In the genomic region with DNA sequence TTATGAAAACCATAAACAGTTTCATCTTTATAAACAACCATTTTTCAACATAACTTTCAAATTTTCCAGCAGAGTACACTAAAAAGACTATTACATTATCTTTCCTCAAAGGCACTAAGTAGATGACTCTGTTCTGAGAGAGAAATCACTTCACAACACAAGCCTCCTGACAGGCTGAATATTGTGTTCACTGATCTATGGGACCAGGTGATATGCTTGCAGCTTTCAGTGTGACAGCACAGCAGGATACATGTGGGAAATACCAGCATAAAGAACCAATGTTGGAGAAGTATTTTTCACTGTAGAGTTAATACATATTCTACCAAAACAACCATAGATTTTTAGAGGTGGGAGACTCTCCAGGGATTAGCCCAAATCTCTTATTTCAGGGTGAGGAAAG, we compare ENCODE assay signal across 27 cellular contexts.
DNase-seq lines count a peak whose midpoint lies in the region; ATAC-seq, FAIRE-seq and TF ChIP-seq lines count a peak whose summit lies in the region.
"Had no signal": no experiment of that assay in that cellular context is flagged by ENCODE, and none has a peak within 500 bp of the region (broad histone marks: within the 10 kb centered on the region; RNA-seq: fewer than 3 reads in every experiment).

No MANE protein-coding gene starts in this region.

- no peaks in the 10 kb centered on the region for H4K20me1 ChIP-seq in K562 (replicated peaks; ENCODE audit: control insufficient read depth, insufficient read depth, low read length)
- H4K20me1 ChIP-seq in OCI-LY7 (ENCODE audit: insufficient read depth, low read length), result no peaks in the 10 kb centered on the region

- TF ChIP-seq CTCF in CD8-positive, alpha-beta T cell (IDR thresholded peaks at IDR 0.05), result no peak
- TF ChIP-seq CTCF in K562 (IDR thresholded peaks at IDR 0.05 in 2 of 3, conservative IDR thresholded peaks at IDR 0.05 in 1 of 3; ENCODE audit: insufficient read depth in 2 of 3, low read depth in 1 of 3, low read length in 3 of 3) (no peak), OCI-LY7 (conservative IDR thresholded peaks at IDR 0.05; ENCODE audit: low read length) (no peak)

- H3K4me1 Mint-ChIP-seq in activated CD4-positive, alpha-beta T cell treated with anti-CD3 and anti-CD28 coated beads, Interleukin-2, amount 10 ng/mL, durations not matched to agents 24 days and 14 days, result peaks cover 12% of the 10 kb centered on the region
- H3K4me1 Mint-ChIP-seq in CD8-positive, alpha-beta T cell (ENCODE audit: low read depth), result peaks cover 24% of the 10 kb centered on the region
- peaks cover 7 to 32% (median 25%) of the 10 kb centered on the region in 4 donors for H3K4me1 Mint-ChIP-seq in naive thymus-derived CD8-positive, alpha-beta T cell
- H3K4me1 Mint-ChIP-seq in activated CD4-positive, alpha-beta memory T cell treated with anti-CD3 and anti-CD28 coated beads for 36 hours (ENCODE audit: low read depth), result peaks cover 21% of the 10 kb centered on the region
- H3K4me1 Mint-ChIP-seq: nephron had no signal

- no peak for DNase-seq in activated CD4-positive, alpha-beta T cell treated with anti-CD3 and anti-CD28 coated beads, Interleukin-2, amount 10 ng/mL, durations not matched to agents 24 days and 14 days
- DNase-seq in activated CD4-positive, alpha-beta T cell treated with anti-CD3 and anti-CD28 coated beads, Interleukin-2, amount 50 U/mL, for 1 hour, result no peak
- DNase-seq in CD8-positive, alpha-beta T cell, result no peak
- DNase-seq in K562 (ENCODE audit: extremely low read depth in 1 of 4, low spot score in 3 of 4) (no peak), OCI-LY7 (ENCODE audit: low spot score) (no peak)
- DNase-seq in naive thymus-derived CD8-positive, alpha-beta T cell, result no peak
- DNase-seq in stimulated activated CD4-positive, alpha-beta T cell treated with anti-CD3 and anti-CD28 coated beads, Interleukin-4, amount 100 ng/mL, for 24 hours, result no peak
- DNase-seq in activated CD4-positive, alpha-beta memory T cell treated with anti-CD3 and anti-CD28 coated beads for 36 hours, result no peak
- DNase-seq: activated T-cell treated with anti-CD3 and anti-CD28 coated beads, Interleukin-2, amount 50 U/mL, for 1 hour; adrenal gland; DMS 273 treated with DMSO at 0.1 percent for 48 hours; dorsolateral prefrontal cortex; esophagus squamous epithelium; foreskin keratinocyte; IMR-90; lower lobe of right lung; NCI-H1092; NCI-H1694; NK-92 treated with Interleukin-12 subunit alpha and Interleukin-12 subunit beta, amount 100 ng/mL, for 24 hours; SHP77 had no signal

- H3K9me3 ChIP-seq in CD8-positive, alpha-beta T cell (ENCODE audit: low read length), result no peaks in the 10 kb centered on the region
- H3K9me3 ChIP-seq in K562 (replicated peaks; ENCODE audit: control insufficient read depth, insufficient read depth, low read depth, low read length), result no peaks in the 10 kb centered on the region
- H3K9me3 ChIP-seq in OCI-LY7 (ENCODE audit: low read length), result no peaks in the 10 kb centered on the region
- H3K9me3 ChIP-seq: adrenal gland, esophagus squamous epithelium, lower lobe of right lung, thoracic aorta had no signal

- H3K4me3 Mint-ChIP-seq in activated CD4-positive, alpha-beta T cell treated with anti-CD3 and anti-CD28 coated beads, Interleukin-2, amount 10 ng/mL, durations not matched to agents 24 days and 14 days, result no peak overlapping the region
- no peak overlapping the region for H3K4me3 Mint-ChIP-seq in CD8-positive, alpha-beta T cell
- H3K4me3 Mint-ChIP-seq in naive thymus-derived CD8-positive, alpha-beta T cell, result peak overlapping the region in 2 of 10 donors; percentile 2 to 12
- H3K4me3 Mint-ChIP-seq in activated CD4-positive, alpha-beta memory T cell treated with anti-CD3 and anti-CD28 coated beads for 36 hours, result no peak overlapping the region
- H3K4me3 Mint-ChIP-seq: nephron; stimulated activated naive CD8-positive, alpha-beta T cell treated with anti-CD3 and anti-CD28 coated beads, Interleukin-15, Interleukin-2, amounts not matched to agents 100 ng/mL and 50 ng/mL, for 24 hours had no signal

- no peak for TF ChIP-seq RAD21 in K562 (CRISPR knock-in tag; conservative IDR thresholded peaks at IDR 0.05 in 1 of 2, IDR thresholded peaks at IDR 0.05 in 1 of 2)

- H3K79me2 ChIP-seq in K562 (ENCODE audit: control insufficient read depth, insufficient read depth, low read length) (no peaks in the 10 kb centered on the region), OCI-LY7 (ENCODE audit: insufficient read depth, low read depth, low read length) (no peaks in the 10 kb centered on the region)

- no peak for FAIRE-seq in K562 (lab: Jason Lieb, UNC)
- FAIRE-seq: A204.1, endometrium, urothelium cell line had no signal

- TF ChIP-seq EP300 in K562 (IDR thresholded peaks at IDR 0.05; ENCODE audit: low read length), result no peak

- H3K9me1 ChIP-seq in K562 (ENCODE audit: control insufficient read depth, insufficient read depth, low read length), result no peaks in the 10 kb centered on the region

- POLR2A ChIA-PET in CD8-positive, alpha-beta T cell (lab: Charles Lee), result no interaction called here
- POLR2A ChIA-PET in K562 (lab: Yijun Ruan, JAX) (no interaction called here), OCI-LY7 (lab: Charles Lee) (interaction anchor here (1.1 kb wide), 1 partner anchor 23 kb away, joined by 3 read pairs; no protein-coding TSS in a partner anchor)
- POLR2A ChIA-PET in naive thymus-derived CD8-positive, alpha-beta T cell (lab: Charles Lee), result no interaction called here
- POLR2A ChIA-PET in activated CD4-positive, alpha-beta memory T cell treated with anti-CD3 and anti-CD28 coated beads for 36 hours (lab: Charles Lee), result no interaction called here

- peaks cover 20% of the 10 kb centered on the region for H3K4me1 ChIP-seq in CD8-positive, alpha-beta T cell (ENCODE audit: insufficient read depth, low read length)
- H3K4me1 ChIP-seq in K562 (replicated peaks in 1 of 2; ENCODE audit: control insufficient read depth in 2 of 2, insufficient read depth in 2 of 2, low read length in 2 of 2) (no peaks in the 10 kb centered on the region), OCI-LY7 (ENCODE audit: insufficient read depth, low read length, poor library complexity, severe bottlenecking) (peaks cover 45% of the 10 kb centered on the region)
- H3K4me1 ChIP-seq: esophagus squamous epithelium, foreskin keratinocyte had no signal

- intact Hi-C loops in activated CD4-positive, alpha-beta T cell treated with anti-CD3 and anti-CD28 coated beads, Interleukin-2, amount 10 ng/mL, durations not matched to agents 24 days and 14 days (cut with micrococcal nuclease), result no loop called here
- intact Hi-C loops in CD8-positive, alpha-beta T cell (cut with DNase I, micrococcal nuclease), result loop anchor here (5.0 to 10.0 kb wide), 3 partner anchors 211 to 941 kb away; partner anchors contain the start of gene PLCL2 (in 1 of the 2)
- intact Hi-C loops in K562 (cut with micrococcal nuclease), result no loop called here
- intact Hi-C loops in OCI-LY7 (cut with micrococcal nuclease; ENCODE audit: unreplicated experiment), result no loop called here
- intact Hi-C loops in activated CD4-positive, alpha-beta memory T cell treated with anti-CD3 and anti-CD28 coated beads for 36 hours (cut with micrococcal nuclease), result loop anchor here (10.0 kb wide), 1 partner anchor 951 kb away; no protein-coding TSS in a partner anchor

- TF ChIP-seq POLR2A in K562 (conservative IDR thresholded peaks at IDR 0.05), result no peak

- in situ Hi-C loops in K562 (cut with MboI), result loop anchor here (10.0 kb wide), 1 partner anchor 631 kb away; the partner anchor contains the start of gene DAZL

- no peaks in the 10 kb centered on the region for H3K36me3 Mint-ChIP-seq in activated CD4-positive, alpha-beta T cell treated with anti-CD3 and anti-CD28 coated beads, Interleukin-2, amount 10 ng/mL, durations not matched to agents 24 days and 14 days (ENCODE audit: low read depth)
- peaks cover 4% of the 10 kb centered on the region for H3K36me3 Mint-ChIP-seq in CD8-positive, alpha-beta T cell
- no peaks in the 10 kb centered on the region for H3K36me3 Mint-ChIP-seq in naive thymus-derived CD8-positive, alpha-beta T cell
- peaks cover 2% of the 10 kb centered on the region for H3K36me3 Mint-ChIP-seq in activated CD4-positive, alpha-beta memory T cell treated with anti-CD3 and anti-CD28 coated beads for 36 hours

- peak overlapping the region; percentile 11 for H3K27ac Mint-ChIP-seq in activated CD4-positive, alpha-beta T cell treated with anti-CD3 and anti-CD28 coated beads, Interleukin-2, amount 10 ng/mL, durations not matched to agents 24 days and 14 days
- H3K27ac Mint-ChIP-seq in CD8-positive, alpha-beta T cell, result peak overlapping the region; percentile 25
- H3K27ac Mint-ChIP-seq in naive thymus-derived CD8-positive, alpha-beta T cell, result peak overlapping the region in 9 of 10 donors; percentile 4 to 79 (median 41)
- H3K27ac Mint-ChIP-seq in activated CD4-positive, alpha-beta memory T cell treated with anti-CD3 and anti-CD28 coated beads for 36 hours, result no peak overlapping the region
- H3K27ac Mint-ChIP-seq: nephron; stimulated activated naive CD8-positive, alpha-beta T cell treated with anti-CD3 and anti-CD28 coated beads, Interleukin-15, Interleukin-2, amounts not matched to agents 100 ng/mL and 50 ng/mL, for 24 hours had no signal

- BruUV-seq in K562 (replicated peaks; lab: Mats Ljungman, UMichigan), result no TSS peak
- no TSS peak for BruUV-seq in OCI-LY7 (replicated peaks; lab: Mats Ljungman, UMichigan)

- ATAC-seq in CD8-positive, alpha-beta T cell, result no peak
- peak; percentile 12; the same call in 1 of the 3 replicates for ATAC-seq in K562
- no peak for ATAC-seq in naive thymus-derived CD8-positive, alpha-beta T cell
- ATAC-seq: foreskin keratinocyte, lower lobe of right lung had no signal

- H3K9ac ChIP-seq in K562 (ENCODE audit: insufficient read depth in 1 of 2, low read depth in 2 of 2, low read length in 2 of 2), result no peak overlapping the region

- H3K27me3 ChIP-seq in CD8-positive, alpha-beta T cell (ENCODE audit: insufficient read depth, low read length), result no peaks in the 10 kb centered on the region
- no peaks in the 10 kb centered on the region for H3K27me3 ChIP-seq in K562 (ENCODE audit: control insufficient read depth in 2 of 2, insufficient read depth in 2 of 2, low read length in 2 of 2)
- H3K27me3 ChIP-seq: adrenal gland, dorsolateral prefrontal cortex, esophagus squamous epithelium, foreskin keratinocyte had no signal

- CTCF ChIA-PET in CD8-positive, alpha-beta T cell (lab: Charles Lee), result interaction anchor here (4.5 kb wide), 1 partner anchor 635 kb away, joined by 65 read pairs; no protein-coding TSS in a partner anchor
- CTCF ChIA-PET in K562 (lab: Yijun Ruan, JAX; ENCODE audit: low intra/inter-chr PET ratio) (interaction anchor here (0.6 to 3.5 kb wide), 2 partner anchors 635 to 967 kb away, joined by 3 to 31 read pairs; no protein-coding TSS in a partner anchor), OCI-LY7 (lab: Charles Lee; ENCODE audit: unreplicated experiment) (no interaction called here)
- CTCF ChIA-PET in activated CD4-positive, alpha-beta memory T cell treated with anti-CD3 and anti-CD28 coated beads for 36 hours (lab: Charles Lee), result interaction anchor here (4.0 to 8.3 kb wide), 2 partner anchors 351 to 634 kb away, joined by 23 to 79 read pairs; partner anchors contain the start of gene PLCL2

- no peak overlapping the region for H3K4me2 ChIP-seq in K562 (ENCODE audit: insufficient read depth, low read length)
- H3K4me2 ChIP-seq in OCI-LY7 (ENCODE audit: low read length), result no peak overlapping the region

- H3K27me3 Mint-ChIP-seq in activated CD4-positive, alpha-beta T cell treated with anti-CD3 and anti-CD28 coated beads, Interleukin-2, amount 10 ng/mL, durations not matched to agents 24 days and 14 days, result no peaks in the 10 kb centered on the region
- H3K27me3 Mint-ChIP-seq in CD8-positive, alpha-beta T cell (ENCODE audit: low read depth), result no peaks in the 10 kb centered on the region
- no peaks in the 10 kb centered on the region for H3K27me3 Mint-ChIP-seq in naive thymus-derived CD8-positive, alpha-beta T cell
- no peaks in the 10 kb centered on the region for H3K27me3 Mint-ChIP-seq in activated CD4-positive, alpha-beta memory T cell treated with anti-CD3 and anti-CD28 coated beads for 36 hours
- H3K27me3 Mint-ChIP-seq: stimulated activated naive CD8-positive, alpha-beta T cell treated with anti-CD3 and anti-CD28 coated beads, Interleukin-15, Interleukin-2, amounts not matched to agents 100 ng/mL and 50 ng/mL, for 24 hours had no signal

- no peaks in the 10 kb centered on the region for H3K9me3 Mint-ChIP-seq in activated CD4-positive, alpha-beta T cell treated with anti-CD3 and anti-CD28 coated beads, Interleukin-2, amount 10 ng/mL, durations not matched to agents 24 days and 14 days
- H3K9me3 Mint-ChIP-seq in CD8-positive, alpha-beta T cell, result no peaks in the 10 kb centered on the region
- H3K9me3 Mint-ChIP-seq in naive thymus-derived CD8-positive, alpha-beta T cell, result no peaks in the 10 kb centered on the region
- no peaks in the 10 kb centered on the region for H3K9me3 Mint-ChIP-seq in activated CD4-positive, alpha-beta memory T cell treated with anti-CD3 and anti-CD28 coated beads for 36 hours
- H3K9me3 Mint-ChIP-seq: nephron; stimulated activated naive CD8-positive, alpha-beta T cell treated with anti-CD3 and anti-CD28 coated beads, Interleukin-15, Interleukin-2, amounts not matched to agents 100 ng/mL and 50 ng/mL, for 24 hours had no signal

- H3K36me3 ChIP-seq in CD8-positive, alpha-beta T cell (ENCODE audit: insufficient read depth, low read length), result no peaks in the 10 kb centered on the region
- H3K36me3 ChIP-seq in K562 (ENCODE audit: control insufficient read depth, insufficient read depth, low read length) (no peaks in the 10 kb centered on the region), OCI-LY7 (ENCODE audit: insufficient read depth, low read length) (peaks cover 8% of the 10 kb centered on the region; the same call in 1 of the 2 replicates)
- H3K36me3 ChIP-seq: adrenal gland, lower lobe of right lung, thoracic aorta had no signal

- H3K27ac ChIP-seq in CD8-positive, alpha-beta T cell (ENCODE audit: low read depth, low read length), result no peak overlapping the region
- no peak overlapping the region for H3K27ac ChIP-seq in K562 (ENCODE audit: extremely low read depth, low read depth, low read length)
- H3K27ac ChIP-seq in OCI-LY7 (ENCODE audit: low read depth, low read length, poor library complexity, severe bottlenecking), result no peak overlapping the region
- H3K27ac ChIP-seq: adrenal gland, esophagus squamous epithelium, foreskin keratinocyte, lower lobe of right lung, skin epidermis, thoracic aorta had no signal

- no peak overlapping the region for H3K4me3 ChIP-seq in CD8-positive, alpha-beta T cell (ENCODE audit: low read depth, low read length)
- H3K4me3 ChIP-seq in K562 (no peak overlapping the region), OCI-LY7 (ENCODE audit: low read depth, low read length, poor library complexity, severe bottlenecking) (no peak overlapping the region)
- H3K4me3 ChIP-seq: adrenal gland, dorsolateral prefrontal cortex, esophagus squamous epithelium, lower lobe of right lung, skin epidermis, thoracic aorta had no signal

- H3K9me2 ChIP-seq in OCI-LY7 (ENCODE audit: insufficient read depth, low read length), result no peaks in the 10 kb centered on the region

- H2AFZ ChIP-seq in K562 (ENCODE audit: low read depth, low read length), result no peak overlapping the region
- H2AFZ ChIP-seq in OCI-LY7 (ENCODE audit: low read length), result no peak overlapping the region

Comparison
In these comparisons a context has a peak if more than half of its experiments do, and no peak if none do; other contexts are left out.
1. intact Hi-C loops: an anchor here in CD8-positive, alpha-beta T cell (5.0 to 10.0 kb wide) and activated CD4-positive, alpha-beta memory T cell treated with anti-CD3 and anti-CD28 coated beads for 36 hours (10.0 kb wide); none called in activated CD4-positive, alpha-beta T cell treated with anti-CD3 and anti-CD28 coated beads, Interleukin-2, amount 10 ng/mL, durations not matched to agents 24 days and 14 days, K562 and OCI-LY7.